ENCODE assay signal across 9 cellular contexts in genomic region chr16:81493755-81494433, GRCh38.
DNase-seq lines count a peak whose midpoint lies in the region; ATAC-seq and TF ChIP-seq lines count a peak whose summit lies in the region.
"Had no signal": no experiment of that assay in that cellular context is flagged by ENCODE, and none has a peak within 500 bp of the region (broad histone marks: within the 10 kb centered on the region; RNA-seq: fewer than 3 reads in every experiment).

No MANE protein-coding gene starts in this region.

- no peak for TF ChIP-seq CTCF in neutrophil (IDR thresholded peaks at IDR 0.05)

- DNase-seq in HCEC 1CT: peak; percentile 78
- DNase-seq in T1000 (lab: John Stamatoyannopoulos, UW): peak; percentile 32
- peak; percentile 97 for DNase-seq in epithelial cell of prostate (ENCODE audit: low read depth, low spot score)
- no peak for DNase-seq in NCI-H2227 treated with DMSO at 0.1 percent for 48 hours (lab: John Stamatoyannopoulos, UW)
- no peak for DNase-seq in globus pallidus (ENCODE audit: low spot score)

- no peaks in the 10 kb centered on the region for H3K9me3 ChIP-seq in neutrophil

- peaks cover 75 to 80% of the 10 kb centered on the region in 2 experiments for H3K4me1 ChIP-seq in neutrophil (ENCODE audit: control insufficient read depth in 1 of 2, insufficient read depth in 1 of 2, low read depth in 1 of 2, low read length in 1 of 2)
- H3K4me1 ChIP-seq: parathyroid adenoma had no signal

- no peaks in the 10 kb centered on the region for H3K27me3 ChIP-seq in neutrophil

- peak overlapping the region; percentile 95 for H3K27ac ChIP-seq in epithelial cell of prostate
- peak overlapping the region; percentile 84 for H3K27ac ChIP-seq in neutrophil
- H3K27ac ChIP-seq: parathyroid adenoma had no signal

- no peak for ATAC-seq in HG02678 (IDR thresholded peaks at IDR 0.05; ENCODE audit: unreplicated experiment)
- no peak for ATAC-seq in HG03565 (IDR thresholded peaks at IDR 0.05; ENCODE audit: unreplicated experiment)

- H3K4me3 ChIP-seq in neutrophil (ENCODE audit: low read depth in 1 of 2, low read length in 1 of 2): no peak overlapping the region

- no peaks in the 10 kb centered on the region for H3K36me3 ChIP-seq in neutrophil

Comparison
In these comparisons a context has a peak if more than half of its experiments do, and no peak if none do; other contexts are left out.
1. DNase-seq: peak in HCEC 1CT (single experiment), T1000 (single experiment) and epithelial cell of prostate (single experiment); none in NCI-H2227 treated with DMSO at 0.1 percent for 48 hours (single experiment) and globus pallidus (single experiment).